In the genomic region with DNA sequence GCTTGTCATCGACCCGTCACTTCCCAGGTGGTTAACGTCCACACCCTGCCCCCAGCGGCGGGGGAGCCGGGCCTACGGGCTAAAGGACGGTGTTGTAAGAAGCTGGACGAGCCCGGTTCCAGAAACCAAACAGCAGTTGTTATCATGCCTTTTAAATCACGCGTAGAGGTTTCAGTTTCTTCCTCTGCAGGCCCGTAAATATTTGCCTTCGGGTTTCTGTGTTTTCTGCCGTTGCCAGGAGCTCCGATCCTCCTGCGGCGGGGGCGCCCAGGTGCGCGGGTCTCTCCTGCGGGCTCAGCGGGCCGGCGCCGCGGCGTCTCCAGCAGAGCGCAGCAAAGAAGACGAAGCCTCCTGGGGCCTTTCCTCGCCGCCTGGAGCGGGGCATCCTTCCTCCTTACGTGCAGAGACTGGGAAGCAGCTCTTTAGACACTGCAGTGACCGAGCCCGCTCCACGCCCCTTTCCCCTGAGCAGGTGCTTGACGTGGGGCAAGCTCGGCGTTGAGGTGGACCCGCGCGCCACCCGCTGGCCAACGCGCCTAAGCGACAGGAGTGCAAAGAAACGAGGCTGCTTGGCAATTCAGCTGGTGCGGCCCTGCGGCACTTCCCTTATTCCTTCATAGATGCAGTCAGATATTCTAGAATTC, we compare ENCODE assay signal across 8 cellular contexts. TPM values are rescaled to one million over a fixed set of nuclear protein-coding genes. Genes with fewer than 3 reads are reported as not detected.
DNase-seq lines count a peak whose midpoint lies in the region; ATAC-seq and TF ChIP-seq lines count a peak whose summit lies in the region.

No MANE protein-coding gene starts in this region.

- no peaks in the 10 kb centered on the region for H3K27me3 ChIP-seq in ACC112 (ENCODE audit: insufficient read depth, low read length)
- H3K27me3 ChIP-seq in kidney epithelial cell (ENCODE audit: control insufficient read depth, insufficient read depth, low read length): peaks cover 3% of the 10 kb centered on the region

- TF ChIP-seq CTCF in kidney epithelial cell (IDR thresholded peaks at IDR 0.05; ENCODE audit: insufficient read depth, low read length, poor library complexity, severe bottlenecking): peak; percentile 86

- ATAC-seq in GM18870 (IDR thresholded peaks at IDR 0.05; ENCODE audit: unreplicated experiment): peak; percentile 78
- peak; percentile 79 for ATAC-seq in HG03135 (IDR thresholded peaks at IDR 0.05; ENCODE audit: unreplicated experiment)
- ATAC-seq in activated CD4-positive, CD25-positive, alpha-beta regulatory T cell treated with anti-CD3 and anti-CD28 coated beads, Interleukin-2, amount 50 U/mL, for 24 hours: peak; percentile 87 to 91

- H3K4me3 ChIP-seq in ACC112 (ENCODE audit: low read depth, low read length) (peak overlapping the region; percentile 78), kidney epithelial cell (ENCODE audit: low read depth, low read length) (peak overlapping the region; percentile 37)

- DNase-seq in NCI-H2196 treated with DMSO at 0.1 percent for 48 hours (lab: John Stamatoyannopoulos, UW; ENCODE audit: unreplicated experiment) (peak; percentile 82), cerebellar cortex (ENCODE audit: low spot score) (peak; percentile 74), kidney epithelial cell (ENCODE audit: low read depth) (no peak)
- DNase-seq in stimulated activated CD4-positive, alpha-beta T cell treated with anti-CD3 and anti-CD28 coated beads, Interleukin-15, amount 100 ng/mL, for 48 hours (ENCODE audit: low read depth in 2 of 2): peak; percentile 60 to 70

- H3K79me2 ChIP-seq in ACC112 (ENCODE audit: control insufficient read depth, insufficient read depth, low read length, unreplicated experiment): no peaks in the 10 kb centered on the region

- no peak overlapping the region for H3K27ac ChIP-seq in ACC112 (ENCODE audit: low read depth, low read length)

- peaks cover 5% of the 10 kb centered on the region for H3K4me1 ChIP-seq in ACC112 (ENCODE audit: control insufficient read depth, insufficient read depth, low read length, unreplicated experiment)

- H3K36me3 ChIP-seq in ACC112 (ENCODE audit: insufficient read depth, low read length) (no peaks in the 10 kb centered on the region), kidney epithelial cell (ENCODE audit: control insufficient read depth, insufficient read depth, low read length) (no peaks in the 10 kb centered on the region)

- peak overlapping the region; percentile 80 for H2AFZ ChIP-seq in ACC112 (ENCODE audit: low read length, unreplicated experiment)

RNA-seq across cellular contexts. Expression of gene TTC1, which starts 21.8 kb away (rescaled TPM):
- total RNA-seq in kidney epithelial cell: 62.7 and 65.4 TPM in 2 replicates
